Comparison of ENCODE assay signal across 26 cellular contexts in genomic region chr13:51772781-51773180, GRCh38.
"Had no signal": no experiment of that assay in that cellular context is flagged by ENCODE, and none has a peak within 500 bp of the region (broad histone marks: within the 10 kb centered on the region; RNA-seq: fewer than 3 reads in every experiment).

No MANE protein-coding gene starts in this region.

- DNase-seq: activated CD4-positive, alpha-beta T cell treated with anti-CD3 and anti-CD28 coated beads for 36 hours; activated CD4-positive, CD25-positive, alpha-beta regulatory T cell; activated CD8-positive, alpha-beta memory T cell treated with anti-CD3 and anti-CD28 coated beads for 24 hours; activated effector memory CD4-positive, alpha-beta T cell treated with anti-CD3 and anti-CD28 coated beads, Interleukin-2, amount 50 U/mL, for 16 hours; activated naive CD4-positive, alpha-beta T cell treated with anti-CD3 and anti-CD28 coated beads for 36 hours; activated naive CD8-positive, alpha-beta T cell treated with anti-CD3 and anti-CD28 coated beads, Interleukin-2, amount 10 ng/mL, durations not matched to agents 7 days and 5 days; brain microvascular endothelial cell; central memory CD4-positive, alpha-beta T cell; foreskin keratinocyte; kidney glomerular epithelial cell; retina; stimulated activated CD4-positive, alpha-beta T cell treated with anti-CD3 and anti-CD28 coated beads, Interleukin-1b, Interleukin-23, amount 100 ng/mL, for 48 hours; stimulated activated CD4-positive, alpha-beta T cell treated with anti-CD3 and anti-CD28 coated beads, Interleukin-4, amount 100 ng/mL, for 4 hours; stimulated activated naive CD4-positive, alpha-beta T cell; T-helper 1 cell; tibial artery; upper lobe of right lung had no signal

- ATAC-seq: activated CD4-positive, alpha-beta T cell treated with anti-CD3 and anti-CD28 coated beads for 36 hours; foreskin keratinocyte had no signal

- H3K27me3 ChIP-seq: ascending aorta, brain microvascular endothelial cell, esophagus muscularis mucosa, suprapubic skin, tibial artery, upper lobe of right lung had no signal

- H3K4me1 ChIP-seq: foreskin keratinocyte, upper lobe of right lung had no signal

- H3K9me3 Mint-ChIP-seq: activated naive CD4-positive, alpha-beta T cell treated with anti-CD3 and anti-CD28 coated beads for 36 hours; activated naive CD8-positive, alpha-beta T cell treated with anti-CD3 and anti-CD28 coated beads, Interleukin-2, amount 10 ng/mL, durations not matched to agents 7 days and 5 days; dendritic cell treated with granulocyte-macrophage colony-stimulating factor and Interleukin-4, amounts not matched to agents 40 ng/mL and 50 ng/mL, for 4 days; nephron; T-helper 2 cell treated with Interferon-gamma antibody and Interleukin-4, amounts not matched to agents 5 μg/mL and 100 μg/mL, for 36 hours had no signal

- H3K36me3 ChIP-seq: ascending aorta, brain microvascular endothelial cell had no signal

- H3K4me3 Mint-ChIP-seq: activated CD4-positive, alpha-beta T cell treated with anti-CD3 and anti-CD28 coated beads for 36 hours; activated naive CD4-positive, alpha-beta T cell treated with anti-CD3 and anti-CD28 coated beads for 36 hours; activated naive CD8-positive, alpha-beta T cell treated with anti-CD3 and anti-CD28 coated beads, Interleukin-2, amount 10 ng/mL, durations not matched to agents 7 days and 5 days; dendritic cell treated with granulocyte-macrophage colony-stimulating factor and Interleukin-4, amounts not matched to agents 40 ng/mL and 50 ng/mL, for 4 days; nephron; T-helper 2 cell treated with Interferon-gamma antibody and Interleukin-4, amounts not matched to agents 5 μg/mL and 100 μg/mL, for 36 hours had no signal

- H3K4me3 ChIP-seq: ascending aorta, esophagus muscularis mucosa, lung, smooth muscle cell, suprapubic skin, tibial artery, upper lobe of right lung had no signal

- H3K36me3 Mint-ChIP-seq: activated naive CD8-positive, alpha-beta T cell treated with anti-CD3 and anti-CD28 coated beads, Interleukin-2, amount 10 ng/mL, durations not matched to agents 7 days and 5 days had no signal

- H3K27ac Mint-ChIP-seq: activated CD4-positive, alpha-beta T cell treated with anti-CD3 and anti-CD28 coated beads for 36 hours; activated naive CD4-positive, alpha-beta T cell treated with anti-CD3 and anti-CD28 coated beads for 36 hours; activated naive CD8-positive, alpha-beta T cell treated with anti-CD3 and anti-CD28 coated beads, Interleukin-2, amount 10 ng/mL, durations not matched to agents 7 days and 5 days; dendritic cell treated with granulocyte-macrophage colony-stimulating factor and Interleukin-4, amounts not matched to agents 40 ng/mL and 50 ng/mL, for 4 days; nephron; progenitor cell of endocrine pancreas; T-helper 2 cell treated with Interferon-gamma antibody and Interleukin-4, amounts not matched to agents 5 μg/mL and 100 μg/mL, for 36 hours had no signal

- H3K9me3 ChIP-seq: ascending aorta, esophagus muscularis mucosa, suprapubic skin, tibial artery, upper lobe of right lung had no signal

- H3K4me1 Mint-ChIP-seq: activated CD4-positive, alpha-beta T cell treated with anti-CD3 and anti-CD28 coated beads for 36 hours; activated naive CD8-positive, alpha-beta T cell treated with anti-CD3 and anti-CD28 coated beads, Interleukin-2, amount 10 ng/mL, durations not matched to agents 7 days and 5 days; nephron had no signal

- H3K27me3 Mint-ChIP-seq: activated CD4-positive, alpha-beta T cell treated with anti-CD3 and anti-CD28 coated beads for 36 hours; activated naive CD8-positive, alpha-beta T cell treated with anti-CD3 and anti-CD28 coated beads, Interleukin-2, amount 10 ng/mL, durations not matched to agents 7 days and 5 days; progenitor cell of endocrine pancreas had no signal

- H3K4me2 ChIP-seq: smooth muscle cell had no signal

- H3K27ac ChIP-seq: ascending aorta, brain microvascular endothelial cell, esophagus muscularis mucosa, foreskin keratinocyte, suprapubic skin, upper lobe of right lung had no signal
